ENCODE assay signal across 8 cellular contexts in genomic region chr1:202302166-202302565, GRCh38.
"Had no signal": no experiment of that assay in that cellular context is flagged by ENCODE, and none has a peak within 500 bp of the region (broad histone marks: within the 10 kb centered on the region; RNA-seq: fewer than 3 reads in every experiment).

No MANE protein-coding gene starts in this region.

- H3K4me2 ChIP-seq: KMS-11 had no signal

- ATAC-seq: HepG2 had no signal

- DNase-seq: IMR-90, KBM-7, KG1 had no signal

- H3K27ac Mint-ChIP-seq: IgD-negative memory B cell had no signal

- H3K9me3 Mint-ChIP-seq: IgD-negative memory B cell had no signal

- FAIRE-seq: HepG2, HTR-8/SVneo had no signal

- H3K4me1 Mint-ChIP-seq: IgD-negative memory B cell had no signal

- H3K27ac ChIP-seq: HL-60, KMS-11 had no signal

- H3K9ac ChIP-seq: KMS-11 had no signal
